In genomic region chr10:47243791-47244190, GRCh38 we compare ENCODE assay signal across 1 cellular context.
TF ChIP-seq lines count a peak whose summit lies in the region.

No MANE protein-coding gene starts in this region.

TF ChIP-seq in HEK293, 187 proteins besides CTCF, POLR2A, EP300 and RAD21 (continued from another document):
- TF ChIP-seq YY2 (tag by site-specific recombination; IDR thresholded peaks at IDR 0.05) = no peak
